In the genomic region with DNA sequence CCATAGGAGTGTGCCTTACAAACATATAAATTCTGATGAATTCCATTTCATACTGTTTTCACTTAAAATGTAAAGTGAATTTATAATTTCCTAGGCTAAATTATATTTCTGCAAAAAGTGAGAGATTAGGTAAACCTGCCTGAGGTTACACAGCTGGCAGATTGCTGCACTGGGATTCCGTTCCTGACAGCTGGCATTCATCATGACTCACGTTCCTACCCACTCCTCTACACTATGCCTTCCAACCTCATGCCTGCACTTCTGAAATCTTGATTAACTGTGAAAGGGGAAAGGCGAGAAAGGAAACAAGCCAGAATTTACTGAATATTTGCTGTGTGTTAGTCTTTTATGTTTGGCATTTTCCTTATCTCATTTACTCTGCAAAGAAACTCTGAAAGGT, we compare ENCODE assay signal across 21 cellular contexts.
A peak's percentile ranks its signal among the peaks of the same experiment; 100 is the strongest.
DNase-seq lines count a peak whose midpoint lies in the region; ATAC-seq and TF ChIP-seq lines count a peak whose summit lies in the region.
"Had no signal": no experiment of that assay in that cellular context is flagged by ENCODE, and none has a peak within 500 bp of the region (broad histone marks: within the 10 kb centered on the region; RNA-seq: fewer than 3 reads in every experiment).

No MANE protein-coding gene starts in this region.

- no peak for TF ChIP-seq CTCF in omental fat pad (IDR thresholded peaks at IDR 0.05)
- TF ChIP-seq CTCF in mucosa of descending colon (IDR thresholded peaks at IDR 0.05) = no peak

- H3K4me3 ChIP-seq in mucosa of descending colon = no peak overlapping the region
- H3K4me3 ChIP-seq: GM23338, K562, MG63, SK-N-MC had no signal

- ATAC-seq in omental fat pad (ENCODE audit: low FRiP score) (peak; percentile 70), mucosa of descending colon (no peak)
- ATAC-seq: GM23338, K562, Panc1 had no signal

- intact Hi-C loops in mucosa of descending colon (cut with DNase I, micrococcal nuclease) = no loop called here

- H3K4me1 ChIP-seq in mucosa of descending colon (ENCODE audit: low read depth) = no peaks in the 10 kb centered on the region
- H3K4me1 ChIP-seq: BE2C had no signal

- DNase-seq in DMS 273 (lab: John Stamatoyannopoulos, UW; ENCODE audit: unreplicated experiment) = peak; percentile 41
- DNase-seq in DMS 273 treated with DMSO at 0.1 percent for 48 hours (lab: John Stamatoyannopoulos, UW) = no peak
- peak; percentile 25 for DNase-seq in H4 (ENCODE audit: low spot score)
- peak; percentile 59 for DNase-seq in amniotic epithelial cell (ENCODE audit: low read depth)
- DNase-seq in omental fat pad (ENCODE audit: low spot score) = no peak
- no peak for DNase-seq in cerebellar nuclear complex (lab: John Stamatoyannopoulos, UW)
- DNase-seq in GM19240 (ENCODE audit: insufficient read length, low spot score) = no peak
- no peak for DNase-seq in mucosa of descending colon
- DNase-seq: ACHN; BE2C; CD8-positive, alpha-beta memory T cell; HCEC 1CT; MG63; NCI-H2029; NCI-H2227 treated with DMSO at 0.1 percent for 48 hours; NCI-H526 treated with DMSO at 0.1 percent for 48 hours; SIG-M5 had no signal

- H3K36me3 ChIP-seq in mucosa of descending colon (ENCODE audit: low read depth) = no peaks in the 10 kb centered on the region
- H3K36me3 ChIP-seq: BE2C, MG63 had no signal

- H3K9me3 ChIP-seq in mucosa of descending colon = no peaks in the 10 kb centered on the region
- H3K9me3 ChIP-seq: BE2C, MG63 had no signal

Comparison
In these comparisons a context has a peak if more than half of its experiments do, and no peak if none do; other contexts are left out.
1. DNase-seq: peak in DMS 273 (single experiment), H4 (single experiment) and amniotic epithelial cell (single experiment); none in DMS 273 treated with DMSO at 0.1 percent for 48 hours (single experiment), omental fat pad (single experiment), cerebellar nuclear complex (0 of 2), GM19240 (single experiment) and mucosa of descending colon (0 of 3).